14 cellular contexts compared by ENCODE assay signal in genomic region chr6:31010393-31011060, GRCh38. TPM values are rescaled to one million over a fixed set of nuclear protein-coding genes. Genes with fewer than 3 reads are reported as not detected.
DNase-seq lines count a peak whose midpoint lies in the region; ATAC-seq and TF ChIP-seq lines count a peak whose summit lies in the region.
"Had no signal": no experiment of that assay in that cellular context is flagged by ENCODE, and none has a peak within 500 bp of the region (broad histone marks: within the 10 kb centered on the region; RNA-seq: fewer than 3 reads in every experiment).

TSS of gene MUC22 (plus strand) at chr6:31010474. CDS start at chr6:31010707, 233 bp downstream.

- DNase-seq in stimulated activated CD4-positive, alpha-beta T cell treated with anti-CD3 and anti-CD28 coated beads, Interleukin-12 subunit alpha, Interleukin-12 subunit beta, amount 100 ng/mL, for 24 hours (ENCODE audit: low read depth in 2 of 2) = peak; percentile 3 to 11
- no peak for DNase-seq in stimulated activated CD4-positive, alpha-beta T cell treated with anti-CD3 and anti-CD28 coated beads, Interleukin-12 subunit alpha, Interleukin-12 subunit beta, amount 100 ng/mL, for 4 hours
- DNase-seq in adipocyte (ENCODE audit: low read depth) (peak; percentile 64), kidney glomerular epithelial cell (lab: John Stamatoyannopoulos, UW) (peak; percentile 35), ovary (no peak), NCI-H1417 treated with DMSO at 0.1 percent for 48 hours (lab: John Stamatoyannopoulos, UW) (no peak), hippocampal formation (lab: John Stamatoyannopoulos, UW) (no peak)
- DNase-seq: activated CD4-positive, alpha-beta T cell treated with anti-CD3 and anti-CD28 coated beads for 1 hour; body of pancreas; CD8-positive, alpha-beta memory T cell; NCI-H524 had no signal

- no peak for TF ChIP-seq CTCF in ovary (IDR thresholded peaks at IDR 0.05)

- H3K36me3 ChIP-seq in adipocyte (ENCODE audit: control insufficient read depth, insufficient read depth, low read length, severe bottlenecking) = no peaks in the 10 kb centered on the region
- H3K36me3 ChIP-seq in ovary = no peaks in the 10 kb centered on the region
- H3K36me3 ChIP-seq: neutrophil had no signal

- TF ChIP-seq EP300 in ovary (IDR thresholded peaks at IDR 0.05) = no peak

- WGBS in ovary, 3 donors = 68 to 76% (median 69%) methylated on average over 4 of the region's 4 CpGs

- ATAC-seq in GM21515 (IDR thresholded peaks at IDR 0.05; ENCODE audit: unreplicated experiment) = no peak
- ATAC-seq: body of pancreas, GM12878 had no signal

- H3K9me3 ChIP-seq in adipocyte (ENCODE audit: control insufficient read depth, low read length) (peaks cover 10% of the 10 kb centered on the region), ovary (no peaks in the 10 kb centered on the region)
- H3K9me3 ChIP-seq: body of pancreas, neutrophil had no signal

- H3K4me3 ChIP-seq in adipocyte (ENCODE audit: low read length) = no peak within 1 kb of the TSS
- no peak within 1 kb of the TSS for H3K4me3 ChIP-seq in ovary
- H3K4me3 ChIP-seq: body of pancreas, GM12878 had no signal

- TF ChIP-seq POLR2A in ovary (IDR thresholded peaks at IDR 0.05) = no peak

- H3K4me1 ChIP-seq in adipocyte (ENCODE audit: control insufficient read depth, insufficient read depth, low read length) (peaks cover 26% of the 10 kb centered on the region), ovary (ENCODE audit: insufficient read depth) (no peaks in the 10 kb centered on the region)

- no peak within 1 kb of the TSS for H3K27ac ChIP-seq in ovary
- H3K27ac ChIP-seq: body of pancreas, neutrophil had no signal

- intact Hi-C loops in ovary (cut with DNase I) = no loop called here

- H3K9ac ChIP-seq in adipocyte (ENCODE audit: low read length) = no peak within 1 kb of the TSS

- H3K27me3 ChIP-seq in adipocyte (replicated peaks; ENCODE audit: control insufficient read depth, insufficient read depth, low read length) (no peaks in the 10 kb centered on the region), ovary (no peaks in the 10 kb centered on the region)
- H3K27me3 ChIP-seq: body of pancreas had no signal

RNA-seq across cellular contexts. Expression of gene MUC22, which starts in this region (rescaled TPM):
- total RNA-seq in ovary = not detected
- not detected for polyA plus RNA-seq in ovary
- total RNA-seq: body of pancreas; CD8-positive, alpha-beta memory T cell had no signal
- polyA plus RNA-seq: CD8-positive, alpha-beta memory T cell had no signal

Comparison
In these comparisons a context has a peak if more than half of its experiments do, and no peak if none do; other contexts are left out.
1. DNase-seq: peak in stimulated activated CD4-positive, alpha-beta T cell treated with anti-CD3 and anti-CD28 coated beads, Interleukin-12 subunit alpha, Interleukin-12 subunit beta, amount 100 ng/mL, for 24 hours (2 of 2), adipocyte (single experiment) and kidney glomerular epithelial cell (single experiment); none in stimulated activated CD4-positive, alpha-beta T cell treated with anti-CD3 and anti-CD28 coated beads, Interleukin-12 subunit alpha, Interleukin-12 subunit beta, amount 100 ng/mL, for 4 hours (single experiment), ovary (0 of 5), NCI-H1417 treated with DMSO at 0.1 percent for 48 hours (single experiment) and hippocampal formation (0 of 2).